25 cellular contexts compared by ENCODE assay signal in genomic region chr13:110297771-110298170, GRCh38. TPM values are rescaled to one million over a fixed set of nuclear protein-coding genes. Genes with fewer than 3 reads are reported as not detected.
DNase-seq lines count a peak whose midpoint lies in the region; ATAC-seq and TF ChIP-seq lines count a peak whose summit lies in the region.
"Had no signal": no experiment of that assay in that cellular context is flagged by ENCODE, and none has a peak within 500 bp of the region (broad histone marks: within the 10 kb centered on the region; RNA-seq: fewer than 3 reads in every experiment).

No MANE protein-coding gene starts in this region.

- DNase-seq in choroid plexus epithelial cell (ENCODE audit: low read depth) (peak; percentile 72), fibroblast of peridontal ligament (ENCODE audit: extremely low read depth) (peak; percentile 34), tibial artery (no peak), NCI-H2029 treated with DMSO at 0.1 percent for 48 hours (lab: John Stamatoyannopoulos, UW) (no peak), G401 (ENCODE audit: low spot score) (no peak)
- DNase-seq: activated CD4-positive, alpha-beta memory T cell treated with anti-CD3 and anti-CD28 coated beads, Interleukin-2, amount 10 ng/mL, durations not matched to agents 7 days and 5 days; activated CD4-positive, alpha-beta T cell treated with anti-CD3 and anti-CD28 coated beads for 1 hour; activated CD8-positive, alpha-beta memory T cell treated with anti-CD3 and anti-CD28 coated beads, Interleukin-2, amount 50 U/mL, for 4 hours; activated naive CD4-positive, alpha-beta T cell; BE2C; caudate nucleus; CD8-positive, alpha-beta memory T cell; DMS 273 treated with DMSO at 0.1 percent for 48 hours; MV-4-11; NCI-H446 treated with DMSO at 0.1 percent for 48 hours; NCI-H82; nephron progenitor cell; stimulated activated CD4-positive, alpha-beta T cell treated with anti-CD3 and anti-CD28 coated beads, Interleukin-1b, Interleukin-23, amount 100 ng/mL, for 48 hours; stimulated activated naive CD4-positive, alpha-beta T cell treated with Interleukin-2 at 50 U/mL for 16 hours had no signal

- no peaks in the 10 kb centered on the region for H3K27me3 Mint-ChIP-seq in nephron (ENCODE audit: low read depth)

- peak overlapping the region; percentile 77 to 88 (median 80) for H3K27ac Mint-ChIP-seq in nephron
- H3K27ac Mint-ChIP-seq: activated CD4-positive, alpha-beta memory T cell treated with anti-CD3 and anti-CD28 coated beads, Interleukin-2, amount 10 ng/mL, durations not matched to agents 7 days and 5 days; CD8-positive, alpha-beta memory T cell; dendritic cell treated with granulocyte-macrophage colony-stimulating factor and Interleukin-4, amounts not matched to agents 40 ng/mL and 50 ng/mL, for 4 days; IgD-negative memory B cell; nephron progenitor cell; T-helper 2 cell treated with Interferon-gamma antibody and Interleukin-4, amounts not matched to agents 5 μg/mL and 100 μg/mL, for 36 hours had no signal

- H3K4me3 Mint-ChIP-seq in nephron = no peak overlapping the region
- H3K4me3 Mint-ChIP-seq: activated CD4-positive, alpha-beta memory T cell treated with anti-CD3 and anti-CD28 coated beads, Interleukin-2, amount 10 ng/mL, durations not matched to agents 7 days and 5 days; CD8-positive, alpha-beta memory T cell; dendritic cell treated with granulocyte-macrophage colony-stimulating factor and Interleukin-4, amounts not matched to agents 40 ng/mL and 50 ng/mL, for 4 days; IgD-negative memory B cell; nephron progenitor cell had no signal

- ATAC-seq in GM19463 (IDR thresholded peaks at IDR 0.05; ENCODE audit: unreplicated experiment) = no peak

- peaks cover 0 to 4% (median 0%) of the 10 kb centered on the region in 3 donors for H3K36me3 ChIP-seq in tibial artery
- H3K36me3 ChIP-seq: BE2C had no signal

- no peaks in the 10 kb centered on the region for H3K27me3 ChIP-seq in tibial artery

- peak overlapping the region; percentile 96 to 99 for H3K27ac ChIP-seq in tibial artery

- peaks cover 52% of the 10 kb centered on the region for H3K4me1 Mint-ChIP-seq in nephron
- H3K4me1 Mint-ChIP-seq: CD8-positive, alpha-beta memory T cell; IgD-negative memory B cell had no signal

- in situ Hi-C loops in G401 (cut with HindIII; ENCODE audit: low sequenced_read_pairs) = no loop called here

- peaks cover 12 to 100% (median 66%) of the 10 kb centered on the region in 4 donors for H3K4me1 ChIP-seq in tibial artery
- H3K4me1 ChIP-seq: BE2C had no signal

- TF ChIP-seq CTCF in choroid plexus epithelial cell (conservative IDR thresholded peaks at IDR 0.05; ENCODE audit: low read depth, low read length) = no peak
- no peak for TF ChIP-seq CTCF in nephron (IDR thresholded peaks at IDR 0.05; ENCODE audit: unreplicated experiment in 3 of 3)
- TF ChIP-seq CTCF in tibial artery (IDR thresholded peaks at IDR 0.05) = no peak

- H3K9me3 ChIP-seq in tibial artery = no peaks in the 10 kb centered on the region
- H3K9me3 ChIP-seq: BE2C had no signal

- intact Hi-C loops in tibial artery (cut with DNase I; ENCODE audit: low total_unique reads) = loop anchor here (5.0 kb wide), 1 partner anchor 35 kb away; no protein-coding TSS in a partner anchor

- H3K36me3 Mint-ChIP-seq in nephron (ENCODE audit: low read depth) = peaks cover 3% of the 10 kb centered on the region
- H3K36me3 Mint-ChIP-seq: CD8-positive, alpha-beta memory T cell; IgD-negative memory B cell had no signal

- H3K9me3 Mint-ChIP-seq in nephron = no peaks in the 10 kb centered on the region
- H3K9me3 Mint-ChIP-seq: activated CD4-positive, alpha-beta memory T cell treated with anti-CD3 and anti-CD28 coated beads, Interleukin-2, amount 10 ng/mL, durations not matched to agents 7 days and 5 days; dendritic cell treated with granulocyte-macrophage colony-stimulating factor and Interleukin-4, amounts not matched to agents 40 ng/mL and 50 ng/mL, for 4 days; nephron progenitor cell; T-helper 2 cell treated with Interferon-gamma antibody and Interleukin-4, amounts not matched to agents 5 μg/mL and 100 μg/mL, for 36 hours had no signal

- no peak overlapping the region for H3K4me3 ChIP-seq in choroid plexus epithelial cell (ENCODE audit: low read depth, low read length)
- no peak overlapping the region for H3K4me3 ChIP-seq in tibial artery
- H3K4me3 ChIP-seq: skin epidermis had no signal

RNA-seq across cellular contexts. Expression of gene COL4A1, which starts 9.2 kb away (rescaled TPM):
- 0.18 and 0.98 TPM in 2 replicates for total RNA-seq in G401 (2014; rRNA removed; shearing (Covaris generic))
- total RNA-seq: activated CD4-positive, alpha-beta memory T cell treated with anti-CD3 and anti-CD28 coated beads, Interleukin-2, amount 10 ng/mL, durations not matched to agents 7 days and 5 days; CD8-positive, alpha-beta memory T cell had no signal

RNA-seq across cellular contexts. Expression of gene COL4A2, which starts 9.3 kb away (rescaled TPM):
- 0.12 and 6.1 TPM in 2 replicates for total RNA-seq in G401 (2014; rRNA removed; shearing (Covaris generic))
- total RNA-seq: activated CD4-positive, alpha-beta memory T cell treated with anti-CD3 and anti-CD28 coated beads, Interleukin-2, amount 10 ng/mL, durations not matched to agents 7 days and 5 days; CD8-positive, alpha-beta memory T cell had no signal

Comparison
In these comparisons a context has a peak if more than half of its experiments do, and no peak if none do; other contexts are left out.
1. DNase-seq: peak in choroid plexus epithelial cell (single experiment) and fibroblast of peridontal ligament (single experiment); none in tibial artery (0 of 2), NCI-H2029 treated with DMSO at 0.1 percent for 48 hours (single experiment) and G401 (single experiment).